Comparison of ENCODE assay signal across 24 cellular contexts in genomic region chr4:153228512-153229145, GRCh38. TPM values are rescaled to one million over a fixed set of nuclear protein-coding genes. Genes with fewer than 3 reads are reported as not detected.
A peak's percentile ranks its signal among the peaks of the same experiment; 100 is the strongest.
DNase-seq lines count a peak whose midpoint lies in the region; ATAC-seq and TF ChIP-seq lines count a peak whose summit lies in the region.
"Had no signal": no experiment of that assay in that cellular context is flagged by ENCODE, and none has a peak within 500 bp of the region (broad histone marks: within the 10 kb centered on the region; RNA-seq: fewer than 3 reads in every experiment).

No MANE protein-coding gene starts in this region.

- no peak overlapping the region for H3K4me3 ChIP-seq in SK-N-SH (ENCODE audit: low read depth in 2 of 2, low read length in 1 of 2)
- H3K4me3 ChIP-seq in mesodermal cell (ENCODE audit: extremely low read depth, insufficient read depth, low read length, poor library complexity, severe bottlenecking): no peak overlapping the region
- H3K4me3 ChIP-seq: mucosa of descending colon, PC-9, right atrium auricular region, SJCRH30, tibial artery had no signal

- no peak for TF ChIP-seq CTCF in SK-N-SH (IDR thresholded peaks at IDR 0.05)

- peaks cover 11% of the 10 kb centered on the region for H3F3A ChIP-seq in SK-N-SH (replicated peaks; ENCODE audit: insufficient read depth)

- 74% methylated on average over 6 of the region's 6 CpGs for WGBS in SK-N-SH (ENCODE audit: low lambda C conversion rate)
- 83 to 94% methylated on average over 3 of the region's 6 CpGs for WGBS in mesodermal cell (ENCODE audit: insufficient coverage in 2 of 2), 2 experiments

- TF ChIP-seq RAD21 in SK-N-SH (IDR thresholded peaks at IDR 0.05; ENCODE audit: low read length): no peak

- H3K27ac Mint-ChIP-seq in activated CD4-positive, alpha-beta T cell treated with anti-CD3 and anti-CD28 coated beads for 36 hours: no peak overlapping the region
- no peak overlapping the region for H3K27ac Mint-ChIP-seq in T-cell
- H3K27ac Mint-ChIP-seq: activated naive CD8-positive, alpha-beta T cell treated with anti-CD3 and anti-CD28 coated beads, Interleukin-2, amount 10 ng/mL, durations not matched to agents 7 days and 5 days; stimulated activated naive B cell treated with anti-CD40 and anti-IgM and Interleukin-4, amounts not matched to agents 10 μg/mL and 1 μg/mL and 100 μg/mL, for 72 hours; T-helper 2 cell treated with Interferon-gamma antibody and Interleukin-4, amounts not matched to agents 5 μg/mL and 100 μg/mL, for 36 hours had no signal

- no peak for ATAC-seq in SK-N-SH treated with all-trans-retinoic acid at 6 μM for 48 hours
- ATAC-seq in activated CD4-positive, alpha-beta T cell treated with anti-CD3 and anti-CD28 coated beads for 36 hours: no peak
- no peak for ATAC-seq in T-cell (replicated peaks in 1 of 4)
- ATAC-seq in GM21447 (IDR thresholded peaks at IDR 0.05; ENCODE audit: unreplicated experiment): no peak
- ATAC-seq: esophagus mucosa; left lobe of liver; mucosa of descending colon; stimulated activated naive B cell treated with anti-CD40 and anti-IgM and Interleukin-4, amounts not matched to agents 10 μg/mL and 1 μg/mL and 100 μg/mL, for 72 hours had no signal

- H3K36me3 ChIP-seq in SK-N-SH (replicated peaks in 1 of 2; ENCODE audit: control insufficient read depth in 1 of 2, insufficient read depth in 2 of 2, low read length in 1 of 2) (peaks cover 11 to 12% of the 10 kb centered on the region in 2 experiments), mesodermal cell (ENCODE audit: control insufficient read depth, insufficient read depth, low read length) (no peaks in the 10 kb centered on the region)
- H3K36me3 ChIP-seq: BE2C, neutrophil, right atrium auricular region, tibial artery had no signal

- H3K27me3 Mint-ChIP-seq in activated CD4-positive, alpha-beta T cell treated with anti-CD3 and anti-CD28 coated beads for 36 hours: peaks cover 3% of the 10 kb centered on the region
- peaks cover 8 to 14% of the 10 kb centered on the region in 2 donors for H3K27me3 Mint-ChIP-seq in T-cell

- no peak overlapping the region for H3K4me2 ChIP-seq in SK-N-SH
- H3K4me2 ChIP-seq: PC-9 had no signal

- no peaks in the 10 kb centered on the region for H4K20me1 ChIP-seq in SK-N-SH (ENCODE audit: insufficient read depth)

- H3K9ac ChIP-seq in SK-N-SH: no peak overlapping the region

- H3K36me3 Mint-ChIP-seq in activated CD4-positive, alpha-beta T cell treated with anti-CD3 and anti-CD28 coated beads for 36 hours (ENCODE audit: low read depth): peaks cover 3% of the 10 kb centered on the region
- peaks cover 9% of the 10 kb centered on the region for H3K36me3 Mint-ChIP-seq in T-cell
- H3K36me3 Mint-ChIP-seq: activated naive CD8-positive, alpha-beta T cell treated with anti-CD3 and anti-CD28 coated beads, Interleukin-2, amount 10 ng/mL, durations not matched to agents 7 days and 5 days had no signal

- peak in 1 of 2 experiments; percentile 40; a peak in 1 of 4 replicates for TF ChIP-seq EP300 in SK-N-SH (IDR thresholded peaks at IDR 0.05; ENCODE audit: borderline replicate concordance in 1 of 2, low read depth in 1 of 2, low read length in 1 of 2)

- intact Hi-C loops in activated CD4-positive, alpha-beta T cell treated with anti-CD3 and anti-CD28 coated beads for 36 hours (cut with DNase I, micrococcal nuclease): no loop called here

- H3K4me1 Mint-ChIP-seq in activated CD4-positive, alpha-beta T cell treated with anti-CD3 and anti-CD28 coated beads for 36 hours: peaks cover 34% of the 10 kb centered on the region
- H3K4me1 Mint-ChIP-seq in T-cell: peaks cover 38 to 51% (median 42%) of the 10 kb centered on the region in 3 donors

- CTCF ChIA-PET in SK-N-SH (lab: Yijun Ruan, JAX): interaction anchor here (1.0 to 3.7 kb wide), 3 partner anchors 86 to 350 kb away, joined by 3 to 11 read pairs (median 7); no protein-coding TSS in a partner anchor
- CTCF ChIA-PET in activated CD4-positive, alpha-beta T cell treated with anti-CD3 and anti-CD28 coated beads for 36 hours (lab: Charles Lee): interaction anchor here (0.7 to 1.2 kb wide), 3 partner anchors 9 to 159 kb away, joined by 3 to 4 read pairs (median 3); no protein-coding TSS in a partner anchor
- CTCF ChIA-PET in T-cell (lab: Charles Lee): no interaction called here

- H3K9me3 ChIP-seq in SK-N-SH (0 out of 2 replicates have a peak, but pooled peaks cover 8% of the 10 kb centered on the region), mesodermal cell (ENCODE audit: control insufficient read depth, low read length) (peaks cover 9% of the 10 kb centered on the region)
- H3K9me3 ChIP-seq: BE2C, mucosa of descending colon, right atrium auricular region, SJCRH30, tibial artery had no signal

- H3K27me3 ChIP-seq in SK-N-SH (ENCODE audit: insufficient read depth): no peaks in the 10 kb centered on the region
- H3K27me3 ChIP-seq: BE2C, right atrium auricular region, SJCRH30, tibial artery had no signal

- H3K9me2 ChIP-seq in SK-N-SH: no peaks in the 10 kb centered on the region

- H3K79me2 ChIP-seq in SK-N-SH (ENCODE audit: insufficient read depth): peaks cover 70% of the 10 kb centered on the region

- no peak overlapping the region for H3K4me3 Mint-ChIP-seq in activated CD4-positive, alpha-beta T cell treated with anti-CD3 and anti-CD28 coated beads for 36 hours
- no peak overlapping the region for H3K4me3 Mint-ChIP-seq in T-cell
- H3K4me3 Mint-ChIP-seq: activated naive CD8-positive, alpha-beta T cell treated with anti-CD3 and anti-CD28 coated beads, Interleukin-2, amount 10 ng/mL, durations not matched to agents 7 days and 5 days; stimulated activated naive B cell treated with anti-CD40 and anti-IgM and Interleukin-4, amounts not matched to agents 10 μg/mL and 1 μg/mL and 100 μg/mL, for 72 hours; T-helper 2 cell treated with Interferon-gamma antibody and Interleukin-4, amounts not matched to agents 5 μg/mL and 100 μg/mL, for 36 hours had no signal

- peak overlapping the region in 1 of 2 experiments; percentile 81; a peak in 2 of 4 replicates for H3K27ac ChIP-seq in SK-N-SH (ENCODE audit: low read depth in 2 of 2, low read length in 1 of 2)
- H3K27ac ChIP-seq in caudate nucleus (ENCODE audit: low read depth, low read length): peak overlapping the region; percentile 67
- H3K27ac ChIP-seq in mesodermal cell (ENCODE audit: low read depth, low read length, severe bottlenecking): peak overlapping the region; percentile 13
- H3K27ac ChIP-seq: 22Rv1, neutrophil, PC-9, right atrium auricular region, SJCRH30, tibial artery had no signal

- POLR2A ChIA-PET in SK-N-SH (lab: Yijun Ruan, JAX): no interaction called here
- POLR2A ChIA-PET in activated CD4-positive, alpha-beta T cell treated with anti-CD3 and anti-CD28 coated beads for 36 hours (lab: Charles Lee): no interaction called here
- POLR2A ChIA-PET in T-cell (lab: Charles Lee): no interaction called here

- DNase-seq in SK-N-SH: peak; percentile 50
- DNase-seq in caudate nucleus (lab: John Stamatoyannopoulos, UW): peak in 8 of 61 donors; percentile 4 to 42 (median 18)
- DNase-seq in activated CD4-positive, alpha-beta T cell treated with anti-CD3 and anti-CD28 coated beads for 36 hours: no peak
- DNase-seq in T-cell: no peak
- DNase-seq in SKM-1 (lab: John Stamatoyannopoulos, UW; ENCODE audit: unreplicated experiment): no peak
- DNase-seq: activated naive CD8-positive, alpha-beta T cell treated with anti-CD3 and anti-CD28 coated beads, Interleukin-2, amount 10 ng/mL, durations not matched to agents 7 days and 5 days; activated T-cell treated with anti-CD3 and anti-CD28 coated beads, Interleukin-2, amount 50 U/mL, for 48 hours; BE2C; Calu3; mucosa of descending colon; PC-9; SJCRH30; stimulated activated CD4-positive, alpha-beta T cell treated with anti-CD3 and anti-CD28 coated beads, Interleukin-15, amount 100 ng/mL, for 24 hours; stimulated activated naive B cell treated with anti-CD40 and anti-IgM and Interleukin-4, amounts not matched to agents 10 μg/mL and 1 μg/mL and 100 μg/mL, for 72 hours; tibial artery had no signal

- peaks cover 3% of the 10 kb centered on the region for H3K9me3 Mint-ChIP-seq in activated CD4-positive, alpha-beta T cell treated with anti-CD3 and anti-CD28 coated beads for 36 hours (ENCODE audit: low read depth)
- H3K9me3 Mint-ChIP-seq in T-cell: peaks cover 0 to 6% (median 0%) of the 10 kb centered on the region in 3 donors
- H3K9me3 Mint-ChIP-seq: activated naive CD8-positive, alpha-beta T cell treated with anti-CD3 and anti-CD28 coated beads, Interleukin-2, amount 10 ng/mL, durations not matched to agents 7 days and 5 days had no signal

- no peak overlapping the region for H2AFZ ChIP-seq in SK-N-SH (ENCODE audit: low read depth)
- H2AFZ ChIP-seq: PC-9 had no signal

- peaks cover 27 to 32% of the 10 kb centered on the region in 2 experiments; a peak in 3 of 4 replicates for H3K4me1 ChIP-seq in SK-N-SH (ENCODE audit: control insufficient read depth in 1 of 2, insufficient read depth in 2 of 2, low read depth in 1 of 2, low read length in 1 of 2)
- peaks cover 22% of the 10 kb centered on the region for H3K4me1 ChIP-seq in mesodermal cell (ENCODE audit: control insufficient read depth, insufficient read depth, low read length, poor library complexity, severe bottlenecking)

TF ChIP-seq in SK-N-SH, 30 proteins besides CTCF, POLR2A, EP300 and RAD21:
- TF ChIP-seq EZH2phosphoT487 (IDR thresholded peaks at IDR 0.05; ENCODE audit: borderline replicate concordance, low read depth) (no peak), ELF1 (IDR thresholded peaks at IDR 0.05) (no peak), TEAD4 (IDR thresholded peaks at IDR 0.05; ENCODE audit: borderline replicate concordance, insufficient read depth) (no peak), MXI1 (IDR thresholded peaks at IDR 0.05; ENCODE audit: low read depth, low read length) (peak; percentile 54; the same call in 1 of the 2 replicates), RCOR1 (IDR thresholded peaks at IDR 0.05; ENCODE audit: low read length) (no peak)

TF ChIP-seq in SK-N-SH treated with all-trans-retinoic acid at 6 μM for 48 hours, 23 proteins besides CTCF, POLR2A, EP300 and RAD21 (continues in another document):
- no peak for TF ChIP-seq SNAI2 (CRISPR knock-in tag; IDR thresholded peaks at IDR 0.05)
- TF ChIP-seq ARNTL (CRISPR knock-in tag; IDR thresholded peaks at IDR 0.05; ENCODE audit: borderline replicate concordance, low read depth): no peak

RNA-seq across cellular contexts. Expression of gene TRIM2, which starts 24.4 kb away (rescaled TPM):
- polyA plus RNA-seq in SK-N-SH (2012; rRNA removed): 16.4 and 21.2 TPM in 2 replicates
- polyA plus RNA-seq in SK-N-SH (2012; cell fraction: cytosol; rRNA removed): 13.7 and 16.3 TPM in 2 replicates
- 21.6 and 24.9 TPM in 2 replicates for polyA plus RNA-seq in SK-N-SH (2012; cell fraction: nucleus; rRNA removed)
- 24.0 TPM for polyA plus RNA-seq in mesodermal cell (2013, experiment 1 of 2)
- polyA plus RNA-seq in mesodermal cell (2013, experiment 2 of 2): 22.8 TPM
- 1 to 10 TPM; 1.0 to 1.6 TPM for total RNA-seq in activated CD4-positive, alpha-beta T cell treated with anti-CD3 and anti-CD28 coated beads for 36 hours
- total RNA-seq in T-cell: 1 to 10 TPM; 3.5 to 8.4 (median 4.4) TPM

Comparison
In these comparisons a context has a peak if more than half of its experiments do, and no peak if none do; other contexts are left out.
1. CTCF ChIA-PET loops: an anchor here in SK-N-SH (1.0 to 3.7 kb wide) and activated CD4-positive, alpha-beta T cell treated with anti-CD3 and anti-CD28 coated beads for 36 hours (0.7 to 1.2 kb wide); none called in T-cell.